Comparison of ENCODE assay signal across 25 cellular contexts in genomic region chr13:36173923-36174322, GRCh38. TPM values are rescaled to one million over a fixed set of nuclear protein-coding genes. Genes with fewer than 3 reads are reported as not detected.
DNase-seq lines count a peak whose midpoint lies in the region; ATAC-seq and TF ChIP-seq lines count a peak whose summit lies in the region.
"Had no signal": no experiment of that assay in that cellular context is flagged by ENCODE, and none has a peak within 500 bp of the region (broad histone marks: within the 10 kb centered on the region; RNA-seq: fewer than 3 reads in every experiment).

No MANE protein-coding gene starts in this region.

- DNase-seq in GM23338 (ENCODE audit: low spot score) (no peak), endodermal cell (no peak), cerebellar nuclear complex (lab: John Stamatoyannopoulos, UW) (no peak)
- DNase-seq: 8988T; ACHN; BE2C; C1 segment of cervical spinal cord; CD4-positive, alpha-beta memory T cell; CD4-positive, CD25-positive, alpha-beta regulatory T cell; CD8-positive, alpha-beta memory T cell; DMS 273 treated with DMSO at 0.1 percent for 48 hours; DMS153; DMS53; DMS79; DND-41; EL; GDM1 had no signal

- WGBS in endodermal cell (ENCODE audit: insufficient coverage in 1 of 2, insufficient read length in 1 of 2), 2 experiments: 87 to 100% methylated on average over 2 to 3 of the region's 3 CpGs

- no peaks in the 10 kb centered on the region for H3K36me3 Mint-ChIP-seq in GM23338 (ENCODE audit: low read depth)
- H3K36me3 Mint-ChIP-seq in endodermal cell (ENCODE audit: low read depth): no peaks in the 10 kb centered on the region
- H3K36me3 Mint-ChIP-seq: CD14-positive monocyte; CD4-positive, alpha-beta memory T cell; CD4-positive, CD25-positive, alpha-beta regulatory T cell; CD8-positive, alpha-beta memory T cell had no signal

- no peak overlapping the region for H2AFZ ChIP-seq in GM23338

- H3K9ac ChIP-seq in endodermal cell (ENCODE audit: extremely low read depth, low read length, poor library complexity, severe bottlenecking): no peak overlapping the region
- H3K9ac ChIP-seq: BLaER1 had no signal

- POLR2A ChIA-PET in HEK293 (lab: Yijun Ruan, JAX): no interaction called here

- H3K27me3 Mint-ChIP-seq in GM23338 (ENCODE audit: insufficient read depth, low read depth, poor library complexity) (peaks cover 3% of the 10 kb centered on the region), endodermal cell (ENCODE audit: insufficient read depth) (no peaks in the 10 kb centered on the region)
- H3K27me3 Mint-ChIP-seq: CD4-positive, CD25-positive, alpha-beta regulatory T cell; CD8-positive, alpha-beta memory T cell had no signal

- no peak for TF ChIP-seq CTCF in GM23338 (conservative IDR thresholded peaks at IDR 0.05; ENCODE audit: low read depth in 2 of 2)
- no peak for TF ChIP-seq CTCF in HEK293 (tag by site-specific recombination; IDR thresholded peaks at IDR 0.05)
- no peak for TF ChIP-seq CTCF in endodermal cell (conservative IDR thresholded peaks at IDR 0.05)

- no peaks in the 10 kb centered on the region for H3K9me2 ChIP-seq in GM23338 (ENCODE audit: insufficient read depth)

- H3K9me3 Mint-ChIP-seq in GM23338 (no peaks in the 10 kb centered on the region), endodermal cell (no peaks in the 10 kb centered on the region)

- no peaks in the 10 kb centered on the region for H3K27me3 ChIP-seq in GM23338 (ENCODE audit: insufficient read depth)
- H3K27me3 ChIP-seq in endodermal cell (ENCODE audit: control insufficient read depth, insufficient read depth, low read length, poor library complexity, severe bottlenecking): no peaks in the 10 kb centered on the region
- H3K27me3 ChIP-seq: BE2C, BLaER1 had no signal

- H3K4me1 ChIP-seq in GM23338 (ENCODE audit: insufficient read depth): peaks cover 18% of the 10 kb centered on the region; the same call in 1 of the 2 replicates
- H3K4me1 ChIP-seq in HEK293 (ENCODE audit: control insufficient read depth, insufficient read depth, low read length): no peaks in the 10 kb centered on the region
- H3K4me1 ChIP-seq in endodermal cell (ENCODE audit: control insufficient read depth, insufficient read depth, low read length): no peaks in the 10 kb centered on the region
- H3K4me1 ChIP-seq: BE2C, BLaER1 had no signal

- no peaks in the 10 kb centered on the region for H4K20me1 ChIP-seq in GM23338 (replicated peaks; ENCODE audit: insufficient read depth)
- H4K20me1 ChIP-seq: BLaER1 had no signal

- no peak overlapping the region for H3K4me2 ChIP-seq in GM23338
- H3K4me2 ChIP-seq: BLaER1 had no signal

- CTCF ChIA-PET in HEK293 (lab: Yijun Ruan, JAX): no interaction called here

- no peaks in the 10 kb centered on the region for H3F3A ChIP-seq in GM23338 (replicated peaks; ENCODE audit: low read depth)

- H3K4me3 Mint-ChIP-seq in GM23338: no peak overlapping the region
- no peak overlapping the region for H3K4me3 Mint-ChIP-seq in endodermal cell
- H3K4me3 Mint-ChIP-seq: CD14-positive monocyte; CD4-positive, alpha-beta memory T cell; CD4-positive, CD25-positive, alpha-beta regulatory T cell; CD8-positive, alpha-beta memory T cell had no signal

- H3K27ac ChIP-seq in GM23338 (ENCODE audit: low read depth): no peak overlapping the region
- H3K27ac ChIP-seq in HEK293 (ENCODE audit: extremely low read depth, low read depth, low read length): no peak overlapping the region
- no peak overlapping the region for H3K27ac ChIP-seq in endodermal cell (ENCODE audit: low read depth, low read length)
- H3K27ac ChIP-seq: BLaER1 had no signal

- H3K27ac Mint-ChIP-seq in GM23338: no peak overlapping the region
- peak overlapping the region; percentile 20 for H3K27ac Mint-ChIP-seq in endodermal cell
- H3K27ac Mint-ChIP-seq: CD14-positive monocyte; CD4-positive, alpha-beta memory T cell; CD4-positive, CD25-positive, alpha-beta regulatory T cell; CD8-positive, alpha-beta memory T cell had no signal

- H3K4me1 Mint-ChIP-seq in GM23338 (peaks cover 23% of the 10 kb centered on the region), endodermal cell (no peaks in the 10 kb centered on the region)
- H3K4me1 Mint-ChIP-seq: CD14-positive monocyte; CD4-positive, alpha-beta memory T cell; CD4-positive, CD25-positive, alpha-beta regulatory T cell; CD8-positive, alpha-beta memory T cell had no signal

- no peaks in the 10 kb centered on the region for H3K9me3 ChIP-seq in HEK293 (ENCODE audit: control insufficient read depth, insufficient read depth, low read depth, low read length)
- H3K9me3 ChIP-seq in endodermal cell (ENCODE audit: control insufficient read depth, low read length): no peaks in the 10 kb centered on the region
- H3K9me3 ChIP-seq: BE2C, BLaER1 had no signal

- H3K4me3 ChIP-seq in GM23338 (no peak overlapping the region), HEK293 (ENCODE audit: low read depth, low read length) (no peak overlapping the region), endodermal cell (ENCODE audit: low read length) (no peak overlapping the region)
- H3K4me3 ChIP-seq: BLaER1, GM12878 had no signal

- no peaks in the 10 kb centered on the region for H3K79me2 ChIP-seq in GM23338 (replicated peaks; ENCODE audit: insufficient read depth)

- ATAC-seq in GM23338 (no peak; the same call in 2 of the 3 replicates), GM21390 (IDR thresholded peaks at IDR 0.05; ENCODE audit: unreplicated experiment) (no peak), HG02981 (IDR thresholded peaks at IDR 0.05; ENCODE audit: unreplicated experiment) (no peak)
- ATAC-seq: GM12878 had no signal

- H3K36me3 ChIP-seq in GM23338 (ENCODE audit: insufficient read depth) (no peaks in the 10 kb centered on the region), HEK293 (ENCODE audit: control insufficient read depth in 2 of 2, insufficient read depth in 1 of 2, low read length in 2 of 2) (no peaks in the 10 kb centered on the region), endodermal cell (ENCODE audit: control insufficient read depth, insufficient read depth, low read length) (no peaks in the 10 kb centered on the region)
- H3K36me3 ChIP-seq: BE2C, BLaER1 had no signal

TF ChIP-seq in GM23338, 12 proteins besides CTCF, POLR2A, EP300 and RAD21 (continues in another document):
- TF ChIP-seq, protein P1, sequence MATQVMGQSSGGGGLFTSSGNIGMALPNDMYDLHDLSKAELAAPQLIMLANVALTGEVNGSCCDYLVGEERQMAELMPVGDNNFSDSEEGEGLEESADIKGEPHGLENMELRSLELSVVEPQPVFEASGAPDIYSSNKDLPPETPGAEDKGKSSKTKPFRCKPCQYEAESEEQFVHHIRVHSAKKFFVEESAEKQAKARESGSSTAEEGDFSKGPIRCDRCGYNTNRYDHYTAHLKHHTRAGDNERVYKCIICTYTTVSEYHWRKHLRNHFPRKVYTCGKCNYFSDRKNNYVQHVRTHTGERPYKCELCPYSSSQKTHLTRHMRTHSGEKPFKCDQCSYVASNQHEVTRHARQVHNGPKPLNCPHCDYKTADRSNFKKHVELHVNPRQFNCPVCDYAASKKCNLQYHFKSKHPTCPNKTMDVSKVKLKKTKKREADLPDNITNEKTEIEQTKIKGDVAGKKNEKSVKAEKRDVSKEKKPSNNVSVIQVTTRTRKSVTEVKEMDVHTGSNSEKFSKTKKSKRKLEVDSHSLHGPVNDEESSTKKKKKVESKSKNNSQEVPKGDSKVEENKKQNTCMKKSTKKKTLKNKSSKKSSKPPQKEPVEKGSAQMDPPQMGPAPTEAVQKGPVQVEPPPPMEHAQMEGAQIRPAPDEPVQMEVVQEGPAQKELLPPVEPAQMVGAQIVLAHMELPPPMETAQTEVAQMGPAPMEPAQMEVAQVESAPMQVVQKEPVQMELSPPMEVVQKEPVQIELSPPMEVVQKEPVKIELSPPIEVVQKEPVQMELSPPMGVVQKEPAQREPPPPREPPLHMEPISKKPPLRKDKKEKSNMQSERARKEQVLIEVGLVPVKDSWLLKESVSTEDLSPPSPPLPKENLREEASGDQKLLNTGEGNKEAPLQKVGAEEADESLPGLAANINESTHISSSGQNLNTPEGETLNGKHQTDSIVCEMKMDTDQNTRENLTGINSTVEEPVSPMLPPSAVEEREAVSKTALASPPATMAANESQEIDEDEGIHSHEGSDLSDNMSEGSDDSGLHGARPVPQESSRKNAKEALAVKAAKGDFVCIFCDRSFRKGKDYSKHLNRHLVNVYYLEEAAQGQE (IDR thresholded peaks at IDR 0.05; ENCODE audit: unreplicated experiment): peak; percentile 53

TF ChIP-seq in HEK293, 187 proteins besides CTCF, POLR2A, EP300 and RAD21 (continues in another document):
- TF ChIP-seq ZNF544 (tag by site-specific recombination; IDR thresholded peaks at IDR 0.05): no peak
- TF ChIP-seq, protein P2, sequence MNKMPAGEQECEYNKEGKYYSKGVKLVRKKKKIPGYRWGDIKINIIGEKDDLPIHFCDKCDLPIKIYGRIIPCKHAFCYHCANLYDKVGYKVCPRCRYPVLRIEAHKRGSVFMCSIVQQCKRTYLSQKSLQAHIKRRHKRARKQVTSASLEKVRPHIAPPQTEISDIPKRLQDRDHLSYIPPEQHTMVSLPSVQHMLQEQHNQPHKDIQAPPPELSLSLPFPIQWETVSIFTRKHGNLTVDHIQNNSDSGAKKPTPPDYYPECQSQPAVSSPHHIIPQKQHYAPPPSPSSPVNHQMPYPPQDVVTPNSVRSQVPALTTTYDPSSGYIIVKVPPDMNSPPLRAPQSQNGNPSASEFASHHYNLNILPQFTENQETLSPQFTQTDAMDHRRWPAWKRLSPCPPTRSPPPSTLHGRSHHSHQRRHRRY (tag by site-specific recombination; IDR thresholded peaks at IDR 0.05): no peak
- TF ChIP-seq, protein P3, sequence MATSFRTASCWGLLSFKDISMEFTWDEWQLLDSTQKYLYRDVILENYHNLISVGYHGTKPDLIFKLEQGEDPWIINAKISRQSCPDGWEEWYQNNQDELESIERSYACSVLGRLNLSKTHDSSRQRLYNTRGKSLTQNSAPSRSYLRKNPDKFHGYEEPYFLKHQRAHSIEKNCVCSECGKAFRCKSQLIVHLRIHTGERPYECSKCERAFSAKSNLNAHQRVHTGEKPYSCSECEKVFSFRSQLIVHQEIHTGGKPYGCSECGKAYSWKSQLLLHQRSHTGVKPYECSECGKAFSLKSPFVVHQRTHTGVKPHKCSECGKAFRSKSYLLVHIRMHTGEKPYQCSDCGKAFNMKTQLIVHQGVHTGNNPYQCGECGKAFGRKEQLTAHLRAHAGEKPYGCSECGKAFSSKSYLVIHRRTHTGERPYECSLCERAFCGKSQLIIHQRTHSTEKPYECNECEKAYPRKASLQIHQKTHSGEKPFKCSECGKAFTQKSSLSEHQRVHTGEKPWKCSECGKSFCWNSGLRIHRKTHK (tag by site-specific recombination; IDR thresholded peaks at IDR 0.05): no peak

RNA-seq across cellular contexts. Expression of gene SOHLH2, which starts 40.4 kb away (rescaled TPM):
- 2.8 and 3.5 TPM in 2 replicates for total RNA-seq in GM23338 (2014; rRNA removed; shearing (Covaris generic))
- 1.1 and 1.8 TPM in 2 replicates for polyA plus RNA-seq in GM23338 (2016; fragmentation: Nextera tagmentation; extraction: Ambion mirVana)
- 10 to 100 TPM in 1 of 2 donors, 1 to 10 TPM in 1; 2.1 to 14.2 TPM for total RNA-seq in endodermal cell
- polyA plus RNA-seq in endodermal cell (2013, experiment 1 of 2): 0.96 TPM
- 1.2 TPM for polyA plus RNA-seq in endodermal cell (2013, experiment 2 of 2)
- total RNA-seq: CD4-positive, alpha-beta memory T cell; CD4-positive, CD25-positive, alpha-beta regulatory T cell; CD8-positive, alpha-beta memory T cell; G401; GM12878 had no signal
- polyA plus RNA-seq: CD14-positive monocyte; CD4-positive, alpha-beta memory T cell; CD4-positive, CD25-positive, alpha-beta regulatory T cell; CD8-positive, alpha-beta memory T cell had no signal

RNA-seq across cellular contexts. Expression of gene DCLK1, which starts 42.7 kb away (rescaled TPM):
- total RNA-seq in GM23338 (2014; rRNA removed; shearing (Covaris generic)): 57.7 and 62.8 TPM in 2 replicates
- 12.2 and 13.1 TPM in 2 replicates for polyA plus RNA-seq in GM23338 (2016; fragmentation: Nextera tagmentation; extraction: Ambion mirVana)
- total RNA-seq in endodermal cell: 10 to 100 TPM in 1 of 2 donors, 1 to 10 TPM in 1; 3.0 to 32.8 TPM
- polyA plus RNA-seq in endodermal cell (2013, experiment 1 of 2): 16.7 TPM
- 14.5 TPM for polyA plus RNA-seq in endodermal cell (2013, experiment 2 of 2)
- total RNA-seq: CD4-positive, alpha-beta memory T cell; CD4-positive, CD25-positive, alpha-beta regulatory T cell; CD8-positive, alpha-beta memory T cell; G401; GM12878 had no signal
- polyA plus RNA-seq: AG04450; CD14-positive monocyte; CD4-positive, alpha-beta memory T cell; CD4-positive, CD25-positive, alpha-beta regulatory T cell; CD8-positive, alpha-beta memory T cell; GM12878 had no signal
